25 cellular contexts compared by ENCODE assay signal in genomic region chr1:71921197-71921596, GRCh38.
"Had no signal": no experiment of that assay in that cellular context is flagged by ENCODE, and none has a peak within 500 bp of the region (broad histone marks: within the 10 kb centered on the region; RNA-seq: fewer than 3 reads in every experiment).

No MANE protein-coding gene starts in this region.

- H3K4me3 ChIP-seq: stomach, suprapubic skin, testis, thoracic aorta, thyroid gland, tibial artery, tibial nerve, transverse colon, upper lobe of left lung, upper lobe of right lung, uterus, vagina had no signal

- H3K36me3 ChIP-seq: stomach, suprapubic skin, thoracic aorta, thyroid gland, tibial artery, tibial nerve, transverse colon, upper lobe of left lung, upper lobe of right lung, uterus, vagina had no signal

- H3K27me3 ChIP-seq: stomach, suprapubic skin, testis, thyroid gland, tibial artery, tibial nerve, transverse colon, upper lobe of left lung, upper lobe of right lung, uterus, vagina had no signal

- DNase-seq: stimulated activated CD4-positive, alpha-beta T cell treated with anti-CD3 and anti-CD28 coated beads, Interleukin-2, amount 100 ng/mL, for 48 hours; stimulated activated CD4-positive, alpha-beta T cell treated with anti-CD3 and anti-CD28 coated beads, Interleukin-4, amount 100 ng/mL, for 1 hour; stimulated activated CD4-positive, alpha-beta T cell treated with anti-CD3 and anti-CD28 coated beads, Interleukin-4, amount 100 ng/mL, for 24 hours; stimulated activated CD4-positive, alpha-beta T cell treated with anti-CD3 and anti-CD28 coated beads, Interleukin-4, amount 100 ng/mL, for 4 hours; stimulated activated CD8-positive, alpha-beta memory T cell treated with anti-CD3 and anti-CD28 coated beads, Interleukin-4, amount 100 ng/mL, for 48 hours; stimulated activated naive B cell treated with anti-CD40 and anti-IgM and Interleukin-4, amounts not matched to agents 10 μg/mL and 1 μg/mL and 100 μg/mL, for 72 hours; stimulated activated naive CD4-positive, alpha-beta T cell; stimulated activated naive CD4-positive, alpha-beta T cell treated with Interleukin-2 at 50 U/mL for 16 hours; stimulated activated naive CD8-positive, alpha-beta T cell treated with anti-CD3 and anti-CD28 coated beads, Interleukin-15, amount 100 ng/mL, for 72 hours; stimulated activated naive CD8-positive, alpha-beta T cell treated with anti-CD3 and anti-CD28 coated beads, Interleukin-15, Interleukin-2, amounts not matched to agents 100 U/mL and 50 U/mL, for 24 hours; stomach; testis; thyroid gland; tibial artery; transverse colon; upper lobe of left lung; upper lobe of right lung; uterus had no signal

- H3K9me3 ChIP-seq: stomach, suprapubic skin, testis, thoracic aorta, thyroid gland, tibial artery, tibial nerve, transverse colon, upper lobe of left lung, upper lobe of right lung, uterus, vagina had no signal

- H3K27ac ChIP-seq: stomach, suprapubic skin, testis, thoracic aorta, thyroid gland, tibial artery, tibial nerve, transverse colon, upper lobe of left lung, upper lobe of right lung, uterus, vagina had no signal

- H3K4me1 ChIP-seq: suprapubic skin, testis, thyroid gland, tibial nerve, transverse colon, upper lobe of left lung, upper lobe of right lung, uterus, vagina had no signal

- ATAC-seq: stimulated activated effector memory CD8-positive, alpha-beta T cell treated with anti-CD3 and anti-CD28 coated beads, Interleukin-12 subunit alpha, Interleukin-12 subunit beta, amount 100 ng/mL, for 72 hours; stimulated activated memory B cell treated with anti-CD40 and anti-IgM and Interleukin-4, amounts not matched to agents 10 μg/mL and 1 μg/mL and 100 μg/mL, for 72 hours; stimulated activated naive B cell treated with anti-CD40 and anti-IgM and Interleukin-4, amounts not matched to agents 10 μg/mL and 1 μg/mL and 100 μg/mL, for 72 hours; stimulated activated naive CD8-positive, alpha-beta T cell treated with anti-CD3 and anti-CD28 coated beads, Interleukin-15, amount 100 ng/mL, for 72 hours; stimulated activated naive CD8-positive, alpha-beta T cell treated with anti-CD3 and anti-CD28 coated beads, Interleukin-15, Interleukin-2, amounts not matched to agents 100 U/mL and 50 U/mL, for 24 hours; upper lobe of right lung had no signal

- FAIRE-seq: urothelium cell line had no signal
